In genomic region chr1:160307455-160307854, GRCh38 we compare ENCODE assay signal across 1 cellular context.
TF ChIP-seq lines count a peak whose summit lies in the region.

No MANE protein-coding gene starts in this region.

TF ChIP-seq in HCT116, 20 proteins besides CTCF, POLR2A, EP300 and RAD21 (continued from another document):
- TF ChIP-seq ATF3 (IDR thresholded peaks at IDR 0.05) (no peak), TCF7L2 (IDR thresholded peaks at IDR 0.05; ENCODE audit: borderline replicate concordance, extremely low read depth, insufficient read depth, insufficient read length) (no peak), EGR1 (IDR thresholded peaks at IDR 0.05; ENCODE audit: low read depth) (no peak), FOSL1 (IDR thresholded peaks at IDR 0.05; ENCODE audit: low read depth) (no peak), POLR2AphosphoS5 (IDR thresholded peaks at IDR 0.05; ENCODE audit: low read depth, low read length) (no peak), SRF (IDR thresholded peaks at IDR 0.05; ENCODE audit: low read depth) (no peak), ZBTB33 (IDR thresholded peaks at IDR 0.05; ENCODE audit: extremely low read depth, insufficient replicate concordance, low read length) (no peak), CBX3 (IDR thresholded peaks at IDR 0.05; ENCODE audit: low read depth) (no peak), EZH2 (IDR thresholded peaks at IDR 0.05) (no peak), CEBPB (IDR thresholded peaks at IDR 0.05; ENCODE audit: low read depth) (no peak), EZH2phosphoT487 (IDR thresholded peaks at IDR 0.05; ENCODE audit: borderline replicate concordance) (no peak), JUND (IDR thresholded peaks at IDR 0.05) (no peak), YY1 (IDR thresholded peaks at IDR 0.05; ENCODE audit: extremely low read depth, insufficient replicate concordance, low read depth, low read length) (no peak), REST (IDR thresholded peaks at IDR 0.05; ENCODE audit: low read depth) (no peak), ZNF274 (IDR thresholded peaks at IDR 0.05; ENCODE audit: low read depth, low read length) (no peak), SP1 (IDR thresholded peaks at IDR 0.05; ENCODE audit: low read depth) (no peak), SIN3A (IDR thresholded peaks at IDR 0.05; ENCODE audit: low read depth) (no peak)
